9 cellular contexts compared by ENCODE assay signal in the genomic region with DNA sequence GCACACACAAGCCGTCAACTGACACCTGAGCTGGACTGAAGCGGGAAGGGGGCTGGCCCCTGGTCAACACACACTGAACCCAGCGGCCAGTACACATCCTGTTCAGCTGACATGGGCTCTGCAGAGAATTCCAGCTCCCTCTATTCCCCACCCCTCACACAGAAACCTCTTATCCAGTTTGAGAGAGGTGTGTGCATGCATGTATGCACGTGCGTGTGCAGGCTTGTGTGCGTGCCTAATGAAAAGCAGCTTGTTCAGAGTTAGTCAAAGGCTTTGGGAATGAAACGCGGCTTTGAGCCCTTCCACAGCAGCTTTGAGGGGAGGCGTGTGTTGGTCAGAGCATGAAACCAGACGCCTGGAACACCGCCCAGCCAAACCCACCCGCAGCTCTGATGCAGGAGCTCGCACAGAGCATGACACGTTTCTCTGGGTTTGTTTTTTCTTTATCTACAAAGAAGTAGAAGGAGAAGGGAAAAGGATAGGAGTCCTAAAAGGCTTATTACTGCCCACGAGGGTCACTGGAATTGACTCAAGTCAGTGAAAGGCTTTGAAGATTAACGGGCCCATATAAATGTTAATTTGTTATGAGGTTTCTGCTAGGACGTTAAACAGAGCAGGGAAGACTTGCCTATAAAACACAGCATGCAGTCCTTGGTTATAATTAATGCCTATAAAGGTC.
DNase-seq lines count a peak whose midpoint lies in the region; ATAC-seq, FAIRE-seq and TF ChIP-seq lines count a peak whose summit lies in the region.
"Had no signal": no experiment of that assay in that cellular context is flagged by ENCODE, and none has a peak within 500 bp of the region (broad histone marks: within the 10 kb centered on the region; RNA-seq: fewer than 3 reads in every experiment).

No MANE protein-coding gene starts in this region.

- peak overlapping the region; percentile 6 for H3K9ac ChIP-seq in mesenchymal stem cell (ENCODE audit: low read length)

- peak overlapping the region in 1 of 2 experiments; percentile 82 for H2BK12ac ChIP-seq in mesenchymal stem cell (ENCODE audit: low read length in 2 of 2)

- H3K27me3 ChIP-seq in bronchial epithelial cell (ENCODE audit: control insufficient read depth, insufficient read depth, low read length) (no peaks in the 10 kb centered on the region), mesenchymal stem cell (ENCODE audit: control insufficient read depth in 1 of 2, insufficient read depth in 1 of 2, low read length in 2 of 2) (peaks cover 4 to 62% of the 10 kb centered on the region in 2 experiments)

- no peak for FAIRE-seq in bronchial epithelial cell (lab: Jason Lieb, UNC)

- TF ChIP-seq CTCF in bronchial epithelial cell (IDR thresholded peaks at IDR 0.05; ENCODE audit: insufficient read depth, low read length, severe bottlenecking) = no peak

- H2BK5ac ChIP-seq in mesenchymal stem cell (ENCODE audit: low read depth, low read length, poor library complexity, severe bottlenecking) = no peak overlapping the region

- H3K4ac ChIP-seq in mesenchymal stem cell (ENCODE audit: low read depth in 1 of 2, low read length in 2 of 2) = no peak overlapping the region

- H4K91ac ChIP-seq in mesenchymal stem cell (ENCODE audit: low read length) = no peak overlapping the region

- H2BK15ac ChIP-seq in mesenchymal stem cell (ENCODE audit: low read depth, poor library complexity, severe bottlenecking) = no peak overlapping the region

- H3K79me1 ChIP-seq in mesenchymal stem cell (replicated peaks; ENCODE audit: low read length, poor library complexity, severe bottlenecking) = no peaks in the 10 kb centered on the region

- H3K9me3 ChIP-seq in mesenchymal stem cell (ENCODE audit: control insufficient read depth, low read length) = no peaks in the 10 kb centered on the region

- H2BK120ac ChIP-seq in mesenchymal stem cell (ENCODE audit: low read depth, low read length) = peak overlapping the region; percentile 76

- H4K8ac ChIP-seq in mesenchymal stem cell (ENCODE audit: low read length) = no peak overlapping the region

- peak overlapping the region; percentile 44 for H3K4me2 ChIP-seq in mesenchymal stem cell (ENCODE audit: low read length, poor library complexity, severe bottlenecking)

- no peak overlapping the region for H2AK5ac ChIP-seq in mesenchymal stem cell (ENCODE audit: low read length, severe bottlenecking)

- H3K36me3 ChIP-seq in bronchial epithelial cell (ENCODE audit: control insufficient read depth, insufficient read depth, low read length) (no peaks in the 10 kb centered on the region), mesenchymal stem cell (ENCODE audit: control insufficient read depth in 1 of 2, insufficient read depth in 2 of 2, low read depth in 1 of 2, low read length in 2 of 2) (no peaks in the 10 kb centered on the region)

- DNase-seq in AG08396 (ENCODE audit: low spot score) (peak; percentile 69), NCI-H1417 (lab: John Stamatoyannopoulos, UW) (peak; percentile 79 to 94 (median 81)), bronchial epithelial cell (ENCODE audit: low read depth) (peak; percentile 91), mesenchymal stem cell (peak; percentile 85), GF-D8 (lab: John Stamatoyannopoulos, UW) (no peak), MV-4-11 (lab: John Stamatoyannopoulos, UW) (no peak), activated gamma-delta T cell treated with Interleukin-2 at 50 U/mL for 16 hours (no peak)

- peaks cover 32% of the 10 kb centered on the region for H3K4me1 ChIP-seq in mesenchymal stem cell (ENCODE audit: control insufficient read depth, insufficient read depth, low read depth, low read length)

- no peak for ATAC-seq in GM21529 (IDR thresholded peaks at IDR 0.05; ENCODE audit: unreplicated experiment)

- H3K27ac ChIP-seq in mesenchymal stem cell (ENCODE audit: low read length, poor library complexity, severe bottlenecking) = peak overlapping the region; percentile 20

- H3K4me3 ChIP-seq in bronchial epithelial cell (ENCODE audit: low read depth, low read length) = no peak overlapping the region
- no peak overlapping the region for H3K4me3 ChIP-seq in mesenchymal stem cell (ENCODE audit: insufficient read depth in 1 of 2, low read depth in 1 of 2, low read length in 2 of 2)
- H3K4me3 ChIP-seq: lung had no signal

- 15% methylated on average over 16 of the region's 17 CpGs for WGBS in mesenchymal stem cell

- peak overlapping the region; percentile 76 to 80 for H3K18ac ChIP-seq in mesenchymal stem cell (ENCODE audit: low read depth in 1 of 2, low read length in 2 of 2)

- no peak overlapping the region for H3K23ac ChIP-seq in mesenchymal stem cell (ENCODE audit: low read length in 2 of 2)

- H3K14ac ChIP-seq in mesenchymal stem cell (ENCODE audit: low read length in 2 of 2) = no peak overlapping the region

- H2AFZ ChIP-seq in mesenchymal stem cell (ENCODE audit: low read depth, low read length) = no peak overlapping the region

Comparison
In these comparisons a context has a peak if more than half of its experiments do, and no peak if none do; other contexts are left out.
1. DNase-seq: peak in AG08396 (single experiment), NCI-H1417 (3 of 3), bronchial epithelial cell (single experiment) and mesenchymal stem cell (single experiment); none in GF-D8 (single experiment), MV-4-11 (single experiment) and activated gamma-delta T cell treated with Interleukin-2 at 50 U/mL for 16 hours (single experiment).